ENCODE assay signal across 8 cellular contexts in genomic region chr3:196432137-196432879, GRCh38. TPM values are rescaled to one million over a fixed set of nuclear protein-coding genes. Genes with fewer than 3 reads are reported as not detected.
DNase-seq lines count a peak whose midpoint lies in the region; ATAC-seq lines count a peak whose summit lies in the region.

TSS of gene UBXN7 (minus strand) at chr3:196432427. CDS start at chr3:196432399, 28 bp downstream.

- H3K4me1 Mint-ChIP-seq in immature natural killer cell = peaks cover 34 to 46% of the 10 kb centered on the region in 2 donors

- ATAC-seq in GM19023 (IDR thresholded peaks at IDR 0.05; ENCODE audit: unreplicated experiment) = peak; percentile 86
- peak; percentile 81 for ATAC-seq in HG03196 (IDR thresholded peaks at IDR 0.05; ENCODE audit: unreplicated experiment)

- H3K36me3 Mint-ChIP-seq in immature natural killer cell = no peaks in the 10 kb centered on the region

- H3K27ac Mint-ChIP-seq in immature natural killer cell = peak within 1 kb of the TSS; percentile 50 to 97 (median 88)

- H3K27me3 Mint-ChIP-seq in immature natural killer cell (ENCODE audit: low read depth in 3 of 3) = peaks cover 8 to 14% (median 13%) of the 10 kb centered on the region in 3 donors

- H3K4me3 Mint-ChIP-seq in immature natural killer cell = peak within 1 kb of the TSS; percentile 82 to 93 (median 83)

- peak; percentile 100 for DNase-seq in AG08396 (ENCODE audit: low spot score)
- DNase-seq in NCI-H345 treated with DMSO at 0.1 percent for 48 hours (lab: John Stamatoyannopoulos, UW; ENCODE audit: unreplicated experiment) = peak; percentile 96
- peak; percentile 87 to 95 (median 94) for DNase-seq in activated CD4-positive, CD25-positive, alpha-beta regulatory T cell (lab: John Stamatoyannopoulos, UW)
- peak; percentile 95 for DNase-seq in central memory CD4-positive, alpha-beta T cell
- DNase-seq in immature natural killer cell = peak; percentile 95 to 97 (median 95)
- peak; percentile 80 for DNase-seq in smooth muscle cell of the brain vasculature (ENCODE audit: low read depth, low spot score)

- H3K9me3 Mint-ChIP-seq in immature natural killer cell = no peaks in the 10 kb centered on the region

RNA-seq across cellular contexts. Expression of gene UBXN7, which starts in this region (rescaled TPM):
- 10 to 100 TPM; 13.8 to 36.7 (median 18.5) TPM for polyA plus RNA-seq in immature natural killer cell

Comparison
In these comparisons a context has a peak if more than half of its experiments do, and no peak if none do; other contexts are left out.
1. Peak in every context shown above with its lines: DNase-seq and ATAC-seq.